9 cellular contexts compared by ENCODE assay signal in the genomic region with DNA sequence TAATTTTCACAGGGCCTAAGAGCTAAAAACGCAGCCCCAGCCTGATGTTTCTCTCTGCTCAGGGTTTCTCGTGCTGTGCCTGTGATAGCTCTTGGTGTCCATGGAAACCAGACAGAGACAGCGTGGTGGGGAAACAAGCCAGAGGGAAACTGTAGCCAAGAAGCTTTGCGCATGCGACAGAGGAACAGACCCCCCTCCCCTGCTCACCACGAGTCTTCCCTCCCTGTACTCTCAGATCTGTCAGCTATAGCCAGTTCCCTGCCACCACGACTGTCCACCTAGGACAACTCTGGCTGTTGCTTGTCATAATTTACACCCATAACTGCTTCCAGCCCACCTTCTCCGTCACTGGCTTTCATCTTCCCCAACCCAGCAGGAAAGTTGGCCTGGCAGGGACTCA.
DNase-seq lines count a peak whose midpoint lies in the region; ATAC-seq and TF ChIP-seq lines count a peak whose summit lies in the region.
"Had no signal": no experiment of that assay in that cellular context is flagged by ENCODE, and none has a peak within 500 bp of the region (broad histone marks: within the 10 kb centered on the region; RNA-seq: fewer than 3 reads in every experiment).

No MANE protein-coding gene starts in this region.

- no peaks in the 10 kb centered on the region for H3K27me3 Mint-ChIP-seq in nephron (ENCODE audit: low read depth)

- TF ChIP-seq CTCF in nephron (IDR thresholded peaks at IDR 0.05; ENCODE audit: unreplicated experiment in 3 of 3), result no peak

- H3K36me3 Mint-ChIP-seq in nephron (ENCODE audit: low read depth), result peaks cover 3% of the 10 kb centered on the region

- peaks cover 2% of the 10 kb centered on the region for H3K9me3 Mint-ChIP-seq in nephron

- H3K27ac Mint-ChIP-seq in nephron, result peak overlapping the region; percentile 49 to 82 (median 59)

- peaks cover 25% of the 10 kb centered on the region for H3K4me1 Mint-ChIP-seq in nephron

- no peak for ATAC-seq in GM21723 (IDR thresholded peaks at IDR 0.05; ENCODE audit: unreplicated experiment)
- ATAC-seq: activated CD4-positive, CD25-positive, alpha-beta regulatory T cell treated with anti-CD3 and anti-CD28 coated beads, Interleukin-2, amount 50 U/mL, for 24 hours had no signal

- DNase-seq in DMS 273 (lab: John Stamatoyannopoulos, UW; ENCODE audit: unreplicated experiment) (peak; percentile 93), NCI-H446 (lab: John Stamatoyannopoulos, UW) (peak; percentile 52 to 70), epidermal melanocyte (ENCODE audit: insufficient read length, low spot score) (peak; percentile 23)
- DNase-seq in central memory CD4-positive, alpha-beta T cell, result no peak
- DNase-seq in stimulated activated CD4-positive, alpha-beta T cell treated with anti-CD3 and anti-CD28 coated beads, Interleukin-1b, Interleukin-23, amount 100 ng/mL, for 48 hours, result no peak
- no peak for DNase-seq in stimulated activated CD8-positive, alpha-beta memory T cell treated with anti-CD3 and anti-CD28 coated beads, Interleukin-4, amount 100 ng/mL, for 48 hours

- H3K4me3 Mint-ChIP-seq in nephron, result peak overlapping the region in 1 of 3 experiments; percentile 9

Comparison
In these comparisons a context has a peak if more than half of its experiments do, and no peak if none do; other contexts are left out.
1. DNase-seq: peak in DMS 273 (single experiment), NCI-H446 (2 of 2) and epidermal melanocyte (single experiment); none in central memory CD4-positive, alpha-beta T cell (single experiment), stimulated activated CD4-positive, alpha-beta T cell treated with anti-CD3 and anti-CD28 coated beads, Interleukin-1b, Interleukin-23, amount 100 ng/mL, for 48 hours (single experiment) and stimulated activated CD8-positive, alpha-beta memory T cell treated with anti-CD3 and anti-CD28 coated beads, Interleukin-4, amount 100 ng/mL, for 48 hours (single experiment).